In genomic region chr2:193251909-193252308, GRCh38 we compare ENCODE assay signal across 16 cellular contexts.
"Had no signal": no experiment of that assay in that cellular context is flagged by ENCODE, and none has a peak within 500 bp of the region (broad histone marks: within the 10 kb centered on the region; RNA-seq: fewer than 3 reads in every experiment).

No MANE protein-coding gene starts in this region.

- DNase-seq: cortex of kidney; dorsolateral prefrontal cortex; effector CD8-positive, alpha-beta T cell; heart left ventricle; hippocampal formation; islet precursor cell; mammary epithelial cell; naive thymus-derived CD8-positive, alpha-beta T cell; stimulated activated CD4-positive, alpha-beta T cell treated with anti-CD3 and anti-CD28 coated beads, Interleukin-2, amount 100 ng/mL, for 24 hours; stimulated activated CD4-positive, alpha-beta T cell treated with anti-CD3 and anti-CD28 coated beads, Interleukin-4, amount 100 ng/mL, for 4 hours; stimulated activated naive CD4-positive, alpha-beta T cell; stomach; substantia nigra; transverse colon had no signal

- ATAC-seq: heart left ventricle; left lobe of liver; naive thymus-derived CD8-positive, alpha-beta T cell; sciatic nerve had no signal
